In the genomic region with DNA sequence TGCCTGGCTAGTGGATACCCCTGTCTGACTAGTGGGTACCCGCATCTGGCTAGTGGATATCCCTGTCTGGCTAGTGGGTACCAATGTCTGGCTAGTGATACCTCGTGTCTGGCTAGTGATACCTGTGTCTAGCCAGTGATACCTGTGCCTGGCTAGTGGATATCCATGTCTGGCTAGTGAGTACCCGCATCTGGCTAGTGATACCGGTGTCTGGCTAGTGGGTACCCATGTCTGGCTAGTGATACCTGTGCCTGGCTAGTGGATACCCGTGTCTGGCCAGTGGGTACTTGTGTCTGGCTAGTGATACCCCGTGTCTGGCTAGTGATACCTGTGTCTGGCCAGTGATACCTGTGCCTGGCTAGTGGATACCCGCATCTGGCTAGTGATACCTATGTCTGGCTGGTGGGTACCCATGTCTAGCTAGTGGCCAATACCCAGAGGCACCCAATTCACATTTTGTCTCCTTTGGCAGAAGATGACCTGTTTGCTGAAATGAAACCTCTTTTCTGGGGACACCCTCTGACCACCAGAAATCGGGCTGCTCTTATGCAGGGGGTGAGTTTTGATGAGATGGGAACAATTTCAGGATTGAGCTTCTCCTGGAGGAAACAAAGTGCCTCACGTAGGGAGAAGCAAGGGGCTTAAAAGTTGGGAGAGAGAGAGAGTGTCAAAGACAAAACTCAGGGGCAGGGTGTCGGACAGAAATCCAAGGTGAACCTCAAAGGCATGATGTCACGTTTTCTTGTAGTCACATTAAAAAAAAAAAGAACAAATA, we compare ENCODE assay signal across 17 cellular contexts.
DNase-seq lines count a peak whose midpoint lies in the region; ATAC-seq and TF ChIP-seq lines count a peak whose summit lies in the region.
"Had no signal": no experiment of that assay in that cellular context is flagged by ENCODE, and none has a peak within 500 bp of the region (broad histone marks: within the 10 kb centered on the region; RNA-seq: fewer than 3 reads in every experiment).

No MANE protein-coding gene starts in this region.

- 85 to 94% methylated on average over 11 of the region's 11 CpGs for WGBS in testis, 2 donors

- TF ChIP-seq CTCF in RWPE1 (conservative IDR thresholded peaks at IDR 0.05; ENCODE audit: low read depth) (no peak), testis (IDR thresholded peaks at IDR 0.05) (no peak)

- H3K27ac ChIP-seq in RWPE1 (peak overlapping the region; percentile 73; the same call in 1 of the 2 replicates), testis (no peak overlapping the region)
- H3K27ac ChIP-seq: 22Rv1 had no signal

- CTCF ChIA-PET in RWPE1 (lab: Yijun Ruan, JAX), result no interaction called here

- no peak overlapping the region for H3K4me3 ChIP-seq in testis

- no peaks in the 10 kb centered on the region for H3K36me3 ChIP-seq in testis (ENCODE audit: low read depth, missing control alignments)

- DNase-seq in activated CD8-positive, alpha-beta memory T cell treated with anti-CD3 and anti-CD28 coated beads for 24 hours, result peak; percentile 50
- no peak for DNase-seq in activated CD8-positive, alpha-beta memory T cell treated with anti-CD3 and anti-CD28 coated beads, Interleukin-2, amount 50 U/mL, for 4 hours
- no peak for DNase-seq in RWPE1 (ENCODE audit: low spot score)
- peak; percentile 23 for DNase-seq in left lobe of liver (ENCODE audit: low spot score)
- peak; percentile 8 for DNase-seq in testis
- no peak for DNase-seq in dedifferentiated amniotic fluid mesenchymal stem cell (ENCODE audit: extremely low spot score)
- DNase-seq in NCI-H526 (lab: John Stamatoyannopoulos, UW), result no peak
- DNase-seq: DND-41, GDM1, MM.1S, NCI-H187, NCI-H446 treated with DMSO at 0.1 percent for 48 hours, OCI-M1 had no signal

- no peak for TF ChIP-seq POLR2A in testis (IDR thresholded peaks at IDR 0.05)

- H3K27me3 ChIP-seq in testis, result no peaks in the 10 kb centered on the region

- no peaks in the 10 kb centered on the region for H3K9me3 ChIP-seq in testis

- intact Hi-C loops in testis (cut with DNase I; ENCODE audit: low total_unique reads), result no loop called here

- H3K4me1 ChIP-seq in testis, result no peaks in the 10 kb centered on the region

- no peak for ATAC-seq in left lobe of liver
- no peak for ATAC-seq in HG02973 (IDR thresholded peaks at IDR 0.05; ENCODE audit: unreplicated experiment)
- ATAC-seq: CD8-positive, alpha-beta T cell; HepG2 had no signal

- POLR2A ChIA-PET in RWPE1 (lab: Yijun Ruan, JAX; ENCODE audit: low non-redundant PET), result no interaction called here

Comparison
In these comparisons a context has a peak if more than half of its experiments do, and no peak if none do; other contexts are left out.
1. DNase-seq: peak in activated CD8-positive, alpha-beta memory T cell treated with anti-CD3 and anti-CD28 coated beads for 24 hours (single experiment), left lobe of liver (single experiment) and testis (single experiment); none in activated CD8-positive, alpha-beta memory T cell treated with anti-CD3 and anti-CD28 coated beads, Interleukin-2, amount 50 U/mL, for 4 hours (single experiment), RWPE1 (single experiment), dedifferentiated amniotic fluid mesenchymal stem cell (single experiment) and NCI-H526 (0 of 2).